Comparison of ENCODE assay signal across 14 cellular contexts in genomic region chr20:49352821-49353220, GRCh38.
DNase-seq lines count a peak whose midpoint lies in the region; ATAC-seq, FAIRE-seq and TF ChIP-seq lines count a peak whose summit lies in the region.
"Had no signal": no experiment of that assay in that cellular context is flagged by ENCODE, and none has a peak within 500 bp of the region (broad histone marks: within the 10 kb centered on the region; RNA-seq: fewer than 3 reads in every experiment).

No MANE protein-coding gene starts in this region.

- peak; percentile 87 for FAIRE-seq in HTR-8/SVneo (lab: Jason Lieb, UNC)
- FAIRE-seq: A204.1 had no signal

- intact Hi-C loops in right cardiac atrium (cut with DNase I), result no loop called here

- DNase-seq in HTR-8/SVneo (ENCODE audit: insufficient read length, low spot score), result no peak
- peak; percentile 57 for DNase-seq in medulla oblongata (ENCODE audit: extremely low spot score)
- DNase-seq in superior temporal gyrus (ENCODE audit: extremely low spot score), result no peak
- no peak for DNase-seq in HT-29 (ENCODE audit: low spot score)
- DNase-seq in right cardiac atrium, result no peak
- no peak for DNase-seq in hippocampal formation (lab: John Stamatoyannopoulos, UW)
- DNase-seq: Caco-2; CD8-positive, alpha-beta memory T cell; GM23248; H7 had no signal

- H3K27me3 Mint-ChIP-seq in brain, result peaks cover 3% of the 10 kb centered on the region

- no peak overlapping the region for H3K4me3 Mint-ChIP-seq in brain
- H3K4me3 Mint-ChIP-seq: CD14-positive monocyte; CD8-positive, alpha-beta memory T cell; IgD-negative memory B cell had no signal

- H3K27ac ChIP-seq in right cardiac atrium (ENCODE audit: low read length), result no peak overlapping the region
- H3K27ac ChIP-seq: GM23248 had no signal

- no peak for TF ChIP-seq CTCF in brain (conservative IDR thresholded peaks at IDR 0.05)

- no peaks in the 10 kb centered on the region for H3K27me3 ChIP-seq in right cardiac atrium (ENCODE audit: control insufficient read depth, insufficient read depth)

- H3K9me3 Mint-ChIP-seq in brain, result peaks cover 0 to 2% (median 0%) of the 10 kb centered on the region in 5 experiments
- H3K9me3 Mint-ChIP-seq: CD14-positive monocyte; CD8-positive, alpha-beta memory T cell had no signal

- no peaks in the 10 kb centered on the region for H3K4me1 ChIP-seq in right cardiac atrium (ENCODE audit: control insufficient read depth, insufficient read depth, low read length)
- H3K4me1 ChIP-seq: Caco-2 had no signal

- H3K27ac Mint-ChIP-seq in brain, result peak overlapping the region in 3 of 5 experiments; percentile 3 to 52 (median 3)
- H3K27ac Mint-ChIP-seq: CD8-positive, alpha-beta memory T cell; IgD-negative memory B cell had no signal

- no peaks in the 10 kb centered on the region for H3K9me3 ChIP-seq in right cardiac atrium (ENCODE audit: control insufficient read depth, low read length)
- H3K9me3 ChIP-seq: Caco-2 had no signal

- no peak overlapping the region for H3K4me3 ChIP-seq in right cardiac atrium (ENCODE audit: low read length)
- H3K4me3 ChIP-seq: GM23248 had no signal

- 80% methylated on average over 1 of the region's 1 CpG for WGBS in right cardiac atrium

- no peaks in the 10 kb centered on the region for H3K36me3 Mint-ChIP-seq in brain
- H3K36me3 Mint-ChIP-seq: CD14-positive monocyte; CD8-positive, alpha-beta memory T cell; IgD-negative memory B cell had no signal

- ATAC-seq in right cardiac atrium, result no peak

- H3K4me1 Mint-ChIP-seq in brain, result peaks cover 42% of the 10 kb centered on the region
